Comparison of ENCODE assay signal across 19 cellular contexts in the genomic region with DNA sequence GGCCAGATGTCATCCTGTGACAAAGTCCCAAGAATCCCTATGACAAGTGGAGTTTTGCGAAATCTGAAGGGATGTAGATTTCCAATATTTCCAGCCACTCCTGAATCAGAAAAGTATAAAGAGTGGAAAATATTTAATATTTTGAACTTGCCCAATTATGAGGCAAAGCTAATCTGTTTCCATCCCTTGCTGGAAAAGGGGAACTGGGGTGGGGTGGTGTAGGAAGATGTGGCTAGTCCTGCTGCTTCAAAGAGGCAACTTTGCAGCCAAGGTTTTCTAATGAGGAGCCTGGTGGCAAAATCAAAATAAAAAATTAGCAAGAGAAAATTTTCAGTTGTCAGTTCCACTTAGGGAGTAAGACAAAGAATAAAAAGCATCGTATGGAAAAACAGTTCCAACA.
"Had no signal": no experiment of that assay in that cellular context is flagged by ENCODE, and none has a peak within 500 bp of the region (broad histone marks: within the 10 kb centered on the region; RNA-seq: fewer than 3 reads in every experiment).

No MANE protein-coding gene starts in this region.

- DNase-seq: activated CD4-positive, alpha-beta T cell treated with anti-CD3 and anti-CD28 coated beads, Interleukin-2, amount 50 U/mL, for 4 hours; activated CD4-positive, CD25-positive, alpha-beta regulatory T cell treated with anti-CD3 and anti-CD28 coated beads, Interleukin-2, amount 50 U/mL, for 72 hours; activated effector memory CD4-positive, alpha-beta T cell treated with Interleukin-2 at 50 U/mL for 16 hours; activated T-cell treated with anti-CD3 and anti-CD28 coated beads, Interleukin-2, amount 50 U/mL, for 24 hours; amniotic stem cell; central memory CD4-positive, alpha-beta T cell; effector CD4-positive, alpha-beta T cell; kidney; left ventricle myocardium superior; mesendoderm; pancreas; stimulated activated CD4-positive, alpha-beta T cell treated with anti-CD3 and anti-CD28 coated beads, Interleukin-12 subunit alpha, Interleukin-12 subunit beta, amount 100 ng/mL, for 4 hours; stimulated activated naive CD8-positive, alpha-beta T cell treated with anti-CD3 and anti-CD28 coated beads, Interleukin-15, Interleukin-2, amounts not matched to agents 100 U/mL and 50 U/mL, for 24 hours; upper lobe of left lung had no signal

- H3K27ac ChIP-seq: body of pancreas, coronary artery, hepatocyte, neural progenitor cell, pancreas, upper lobe of left lung had no signal

- H3K4me1 ChIP-seq: body of pancreas, pancreas, upper lobe of left lung had no signal

- H3K79me2 ChIP-seq: hepatocyte had no signal

- H3K9me3 ChIP-seq: body of pancreas, pancreas, upper lobe of left lung had no signal

- H3K4me2 ChIP-seq: hepatocyte, neural progenitor cell had no signal

- ATAC-seq: activated naive CD4-positive, alpha-beta T cell treated with anti-CD3 and anti-CD28 coated beads, Interleukin-2, amount 50 U/mL, for 72 hours; body of pancreas; left ventricle myocardium superior; pancreas; stimulated activated naive CD8-positive, alpha-beta T cell treated with anti-CD3 and anti-CD28 coated beads, Interleukin-15, Interleukin-2, amounts not matched to agents 100 U/mL and 50 U/mL, for 24 hours had no signal

- H3K36me3 ChIP-seq: neural progenitor cell, pancreas, upper lobe of left lung had no signal

- H2AFZ ChIP-seq: hepatocyte, neural progenitor cell had no signal

- H3K4me3 ChIP-seq: body of pancreas, coronary artery, hepatocyte, neural progenitor cell, pancreas, upper lobe of left lung had no signal

- H3K27me3 ChIP-seq: body of pancreas, hepatocyte, neural progenitor cell, pancreas, upper lobe of left lung had no signal
